Comparison of ENCODE assay signal across 8 cellular contexts in genomic region chr11:85663781-85664560, GRCh38. TPM values are rescaled to one million over a fixed set of nuclear protein-coding genes. Genes with fewer than 3 reads are reported as not detected.
A peak's percentile ranks its signal among the peaks of the same experiment; 100 is the strongest.
DNase-seq lines count a peak whose midpoint lies in the region; ATAC-seq lines count a peak whose summit lies in the region.

No MANE protein-coding gene starts in this region.

- ATAC-seq in GM19025 (IDR thresholded peaks at IDR 0.05; ENCODE audit: low read depth, unreplicated experiment) (peak; percentile 50), HG03175 (IDR thresholded peaks at IDR 0.05; ENCODE audit: unreplicated experiment) (peak; percentile 74)

- peak overlapping the region; percentile 99 for H3K4me3 Mint-ChIP-seq in activated CD4-positive, alpha-beta memory T cell treated with anti-CD3 and anti-CD28 coated beads for 36 hours

- peak overlapping the region; percentile 93 to 100 (median 98) for H3K27ac ChIP-seq in BLaER1 treated with 17β-estradiol and CSF1 and Interleukin-3, amounts not matched to agents 10 nM and 100 nM

- POLR2A ChIA-PET in activated CD4-positive, alpha-beta memory T cell treated with anti-CD3 and anti-CD28 coated beads for 36 hours (lab: Charles Lee) = interaction anchor here (0.7 to 2.6 kb wide), 9 partner anchors 12 to 556 kb away, joined by 3 to 38 read pairs (median 3); partner anchors contain the start of genes TMEM126A and TMEM126B

- H3K4me1 Mint-ChIP-seq in activated CD4-positive, alpha-beta memory T cell treated with anti-CD3 and anti-CD28 coated beads for 36 hours (ENCODE audit: low read depth) = peaks cover 37% of the 10 kb centered on the region

- intact Hi-C loops in activated CD4-positive, alpha-beta memory T cell treated with anti-CD3 and anti-CD28 coated beads for 36 hours (cut with micrococcal nuclease) = loop anchor here (1.0 to 10.0 kb wide), 5 partner anchors 69 to 1079 kb away; partner anchors contain the start of genes HIKESHI and PICALM

- H3K9me3 Mint-ChIP-seq in activated CD4-positive, alpha-beta memory T cell treated with anti-CD3 and anti-CD28 coated beads for 36 hours = no peaks in the 10 kb centered on the region

- peak overlapping the region; percentile 94 to 100 (median 98) for H3K9ac ChIP-seq in BLaER1 treated with 17β-estradiol and CSF1 and Interleukin-3, amounts not matched to agents 10 nM and 100 nM

- peaks cover 43 to 57% (median 51%) of the 10 kb centered on the region in 11 experiments for H4K20me1 ChIP-seq in BLaER1 treated with 17β-estradiol and CSF1 and Interleukin-3, amounts not matched to agents 10 nM and 100 nM

- H3K36me3 ChIP-seq in BLaER1 treated with 17β-estradiol and CSF1 and Interleukin-3, amounts not matched to agents 10 nM and 100 nM = peaks cover 17 to 45% (median 32%) of the 10 kb centered on the region in 11 experiments; a peak in 20 of 22 replicates

- CTCF ChIA-PET in activated CD4-positive, alpha-beta memory T cell treated with anti-CD3 and anti-CD28 coated beads for 36 hours (lab: Charles Lee) = interaction anchor here (0.7 to 2.6 kb wide), 9 partner anchors 14 to 191 kb away, joined by 4 to 13 read pairs (median 4); partner anchors contain the start of genes DLG2, TMEM126A and TMEM126B

- H3K4me2 ChIP-seq in BLaER1 treated with 17β-estradiol and CSF1 and Interleukin-3, amounts not matched to agents 10 nM and 100 nM = peak overlapping the region; percentile 82 to 98 (median 91)

- H3K4me1 ChIP-seq in BLaER1 treated with 17β-estradiol and CSF1 and Interleukin-3, amounts not matched to agents 10 nM and 100 nM = peaks cover 3 to 42% (median 35%) of the 10 kb centered on the region in 10 experiments; a peak in 18 of 20 replicates

- H3K27me3 ChIP-seq in BLaER1 treated with 17β-estradiol and CSF1 and Interleukin-3, amounts not matched to agents 10 nM and 100 nM = no peaks in the 10 kb centered on the region

- DNase-seq in NCI-H526 (lab: John Stamatoyannopoulos, UW) = peak; percentile 67 to 91
- peak; percentile 93 for DNase-seq in activated CD4-positive, alpha-beta memory T cell treated with anti-CD3 and anti-CD28 coated beads for 36 hours
- peak; percentile 87 for DNase-seq in ecto neural progenitor cell (ENCODE audit: low spot score)
- DNase-seq in medulla oblongata (ENCODE audit: extremely low spot score) = peak; percentile 85
- DNase-seq in stimulated activated CD8-positive, alpha-beta memory T cell treated with anti-CD3 and anti-CD28 coated beads, Interleukin-12 subunit alpha, Interleukin-12 subunit beta, amount 100 ng/mL, for 24 hours (ENCODE audit: extremely low read depth) = peak; percentile 75

- H3K27ac Mint-ChIP-seq in activated CD4-positive, alpha-beta memory T cell treated with anti-CD3 and anti-CD28 coated beads for 36 hours = peak overlapping the region; percentile 99

- no peaks in the 10 kb centered on the region for H3K27me3 Mint-ChIP-seq in activated CD4-positive, alpha-beta memory T cell treated with anti-CD3 and anti-CD28 coated beads for 36 hours

- peak overlapping the region; percentile 85 to 99 (median 90) for H3K4me3 ChIP-seq in BLaER1 treated with 17β-estradiol and CSF1 and Interleukin-3, amounts not matched to agents 10 nM and 100 nM

- peaks cover 42% of the 10 kb centered on the region for H3K36me3 Mint-ChIP-seq in activated CD4-positive, alpha-beta memory T cell treated with anti-CD3 and anti-CD28 coated beads for 36 hours

- H3K9me3 ChIP-seq in BLaER1 treated with 17β-estradiol and CSF1 and Interleukin-3, amounts not matched to agents 10 nM and 100 nM (replicated peaks in 1 of 11) = no peaks in the 10 kb centered on the region

RNA-seq across cellular contexts. Expression of gene CREBZF, which starts 1.0 kb away (rescaled TPM):
- total RNA-seq in activated CD4-positive, alpha-beta memory T cell treated with anti-CD3 and anti-CD28 coated beads for 36 hours = 10 to 100 TPM; 40.8 to 45.2 TPM

RNA-seq across cellular contexts. Expression of gene TMEM126A, which starts 16.2 kb away (rescaled TPM):
- 10 to 100 TPM; 45.3 to 49.4 TPM for total RNA-seq in activated CD4-positive, alpha-beta memory T cell treated with anti-CD3 and anti-CD28 coated beads for 36 hours

RNA-seq across cellular contexts. Expression of gene CCDC89, which starts 22.0 kb away (rescaled TPM):
- not detected for total RNA-seq in activated CD4-positive, alpha-beta memory T cell treated with anti-CD3 and anti-CD28 coated beads for 36 hours

RNA-seq across cellular contexts. Expression of gene TMEM126B, which starts 35.6 kb away (rescaled TPM):
- 10 to 100 TPM; 59.8 to 64.5 TPM for total RNA-seq in activated CD4-positive, alpha-beta memory T cell treated with anti-CD3 and anti-CD28 coated beads for 36 hours

RNA-seq across cellular contexts. Expression of gene DLG2, which starts 36.8 kb away (rescaled TPM):
- total RNA-seq in activated CD4-positive, alpha-beta memory T cell treated with anti-CD3 and anti-CD28 coated beads for 36 hours = 1 to 10 TPM; 1.7 to 2.1 TPM

Comparison
In these comparisons a context has a peak if more than half of its experiments do, and no peak if none do; other contexts are left out.
1. Peak in every context shown above with its lines: DNase-seq, ATAC-seq, H3K4me3 ChIP-seq and H3K27ac ChIP-seq.